In the genomic region with DNA sequence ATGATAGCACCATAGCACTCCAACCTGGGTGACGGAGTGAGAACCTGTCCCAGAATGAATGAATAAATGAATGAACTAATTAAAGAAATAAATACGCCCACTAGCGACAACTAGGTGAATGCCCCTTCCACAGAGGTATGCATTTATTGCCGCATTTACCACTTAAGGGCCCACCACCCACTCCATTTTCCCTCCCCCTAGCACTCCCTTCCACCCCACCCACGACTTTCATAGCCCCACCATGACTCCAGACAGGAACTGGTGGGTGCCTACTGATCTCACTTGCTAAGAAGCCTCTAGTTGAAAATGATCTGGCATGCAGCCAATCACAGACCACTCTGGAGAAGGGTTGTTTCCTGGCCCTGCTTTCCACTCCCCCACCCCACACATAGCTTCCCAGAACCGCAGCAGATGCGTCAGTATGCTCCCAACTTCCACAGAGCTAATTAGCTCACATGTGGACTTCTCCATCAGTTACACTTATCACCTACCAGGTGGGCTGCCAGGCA, we compare ENCODE assay signal across 1 cellular context.
TF ChIP-seq lines count a peak whose summit lies in the region.

No MANE protein-coding gene starts in this region.

TF ChIP-seq in H1, 55 proteins besides CTCF, POLR2A, EP300 and RAD21 (continued from another document):
- TF ChIP-seq CEBPB (IDR thresholded peaks at IDR 0.05; ENCODE audit: low read depth, low read length) = no peak
- no peak for TF ChIP-seq HDAC6 (IDR thresholded peaks at IDR 0.05; ENCODE audit: low read depth, low read length)
- TF ChIP-seq JUN (IDR thresholded peaks at IDR 0.05; ENCODE audit: low read depth, low read length) = no peak
- no peak for TF ChIP-seq CTBP2 (IDR thresholded peaks at IDR 0.05; ENCODE audit: borderline replicate concordance, insufficient read depth, insufficient read length, low read length)
- TF ChIP-seq, protein P1, sequence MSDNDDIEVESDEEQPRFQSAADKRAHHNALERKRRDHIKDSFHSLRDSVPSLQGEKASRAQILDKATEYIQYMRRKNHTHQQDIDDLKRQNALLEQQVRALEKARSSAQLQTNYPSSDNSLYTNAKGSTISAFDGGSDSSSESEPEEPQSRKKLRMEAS (IDR thresholded peaks at IDR 0.05) = no peak
- TF ChIP-seq MAFK (IDR thresholded peaks at IDR 0.05; ENCODE audit: low read depth, low read length) = no peak
- no peak for TF ChIP-seq ZNF274 (IDR thresholded peaks at IDR 0.05; ENCODE audit: borderline replicate concordance, extremely low read depth, low read length)
- no peak for TF ChIP-seq SRF (IDR thresholded peaks at IDR 0.05; ENCODE audit: low read depth, low read length)
- no peak for TF ChIP-seq E2F6 (IDR thresholded peaks at IDR 0.05)
